Comparison of ENCODE assay signal across 9 cellular contexts in the genomic region with DNA sequence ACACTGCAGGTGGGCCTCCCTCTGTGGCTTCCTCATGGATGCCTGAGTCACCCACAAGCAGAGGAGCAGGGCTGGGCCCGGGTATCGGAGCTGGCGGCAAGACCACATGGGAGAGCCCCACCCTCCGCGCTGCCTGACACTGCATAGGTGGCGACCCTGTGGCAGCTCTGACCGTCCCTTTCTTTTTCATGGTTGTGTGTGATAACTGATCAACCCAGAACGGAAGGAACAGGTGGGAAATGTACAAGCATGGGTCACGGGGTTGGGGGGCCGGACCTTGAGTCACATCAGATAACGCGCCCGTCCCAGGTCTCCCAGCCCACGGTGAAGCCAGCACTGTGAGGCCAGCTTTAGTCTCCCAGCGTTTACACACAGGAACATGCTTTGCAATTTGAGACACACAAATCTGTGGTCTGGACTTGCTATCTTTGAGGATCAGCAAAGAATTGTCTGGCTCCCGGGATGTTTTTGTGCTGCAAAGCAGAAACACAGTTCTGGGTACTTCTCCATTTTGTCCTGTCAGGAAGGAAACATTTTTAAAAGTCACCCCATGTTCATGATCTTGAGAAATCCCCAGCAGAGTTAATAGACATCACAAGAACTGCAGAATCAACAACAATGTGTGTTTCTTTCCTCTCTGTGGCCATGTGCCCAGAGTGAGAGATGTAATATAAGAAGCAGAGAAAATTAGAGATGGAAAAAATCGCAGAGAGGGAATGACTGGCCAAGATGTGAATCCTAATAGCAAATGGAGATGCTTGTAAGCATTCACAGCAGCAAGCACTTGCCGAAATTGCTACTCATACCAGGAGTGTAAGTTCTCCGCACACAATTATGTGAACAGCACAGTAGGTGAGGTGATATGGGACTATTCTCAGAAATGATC.
DNase-seq lines count a peak whose midpoint lies in the region; ATAC-seq and TF ChIP-seq lines count a peak whose summit lies in the region.
"Had no signal": no experiment of that assay in that cellular context is flagged by ENCODE, and none has a peak within 500 bp of the region (broad histone marks: within the 10 kb centered on the region; RNA-seq: fewer than 3 reads in every experiment).

No MANE protein-coding gene starts in this region.

- DNase-seq in BE2C (peak; percentile 77), SKM-1 (lab: John Stamatoyannopoulos, UW; ENCODE audit: unreplicated experiment) (peak; percentile 61), esophagus squamous epithelium (lab: John Stamatoyannopoulos, UW) (no peak), osteocyte (ENCODE audit: extremely low spot score, unreplicated experiment) (no peak), COR-L47 (lab: John Stamatoyannopoulos, UW) (no peak), HPDE6-E6E7 (ENCODE audit: extremely low spot score) (no peak)

- 38 to 51% methylated on average over 13 to 19 of the region's 19 CpGs for WGBS in esophagus squamous epithelium, 2 donors

- H3K9me3 ChIP-seq in BE2C (no peaks in the 10 kb centered on the region), esophagus squamous epithelium (no peaks in the 10 kb centered on the region)

- H3K36me3 Mint-ChIP-seq in osteocyte (ENCODE audit: unreplicated experiment) = peaks cover 7% of the 10 kb centered on the region

- TF ChIP-seq CTCF in BE2C (IDR thresholded peaks at IDR 0.05; ENCODE audit: low read depth, low read length) (no peak), esophagus squamous epithelium (IDR thresholded peaks at IDR 0.05) (no peak), osteocyte (IDR thresholded peaks at IDR 0.05) (no peak)

- peak overlapping the region; percentile 93 for H3K27ac Mint-ChIP-seq in osteocyte (ENCODE audit: unreplicated experiment)

- H3K4me1 Mint-ChIP-seq in osteocyte (ENCODE audit: unreplicated experiment) = peaks cover 34% of the 10 kb centered on the region

- no peak for TF ChIP-seq POLR2A in esophagus squamous epithelium (IDR thresholded peaks at IDR 0.05)

- peak; percentile 88 for ATAC-seq in GM18870 (IDR thresholded peaks at IDR 0.05; ENCODE audit: unreplicated experiment)
- peak; percentile 81 for ATAC-seq in HG03066 (IDR thresholded peaks at IDR 0.05; ENCODE audit: low read depth, unreplicated experiment)

- intact Hi-C loops in esophagus squamous epithelium (cut with DNase I) = no loop called here

- H3K36me3 ChIP-seq in BE2C = no peaks in the 10 kb centered on the region
- H3K36me3 ChIP-seq in esophagus squamous epithelium = no peaks in the 10 kb centered on the region

- H3K4me1 ChIP-seq in BE2C = peaks cover 27% of the 10 kb centered on the region
- H3K4me1 ChIP-seq in esophagus squamous epithelium = peaks cover 0 to 19% (median 9%) of the 10 kb centered on the region in 3 donors

- no peaks in the 10 kb centered on the region for H3K27me3 ChIP-seq in BE2C
- H3K27me3 ChIP-seq in esophagus squamous epithelium = no peaks in the 10 kb centered on the region

- no peaks in the 10 kb centered on the region for H3K9me3 Mint-ChIP-seq in osteocyte (ENCODE audit: unreplicated experiment)

- H3K4me3 Mint-ChIP-seq in osteocyte (ENCODE audit: unreplicated experiment) = no peak overlapping the region

- H3K4me3 ChIP-seq in BE2C (ENCODE audit: low read depth, low read length) (peak overlapping the region; percentile 60), esophagus squamous epithelium (peak overlapping the region in 2 of 4 donors; percentile 7 to 40)

- no peaks in the 10 kb centered on the region for H3K27me3 Mint-ChIP-seq in osteocyte (ENCODE audit: unreplicated experiment)

- peak overlapping the region; percentile 1 to 69 (median 58) for H3K27ac ChIP-seq in esophagus squamous epithelium
- H3K27ac ChIP-seq: KMS-11 had no signal

Comparison
In these comparisons a context has a peak if more than half of its experiments do, and no peak if none do; other contexts are left out.
1. DNase-seq: peak in BE2C (single experiment) and SKM-1 (single experiment); none in esophagus squamous epithelium (single experiment), osteocyte (single experiment), COR-L47 (single experiment) and HPDE6-E6E7 (single experiment).